In genomic region chr20:30812739-30813411, GRCh38 we compare ENCODE assay signal across 1 cellular context.
TF ChIP-seq lines count a peak whose summit lies in the region.

No MANE protein-coding gene starts in this region.

TF ChIP-seq in SK-N-SH treated with all-trans-retinoic acid at 6 μM for 48 hours, 23 proteins besides CTCF, POLR2A, EP300 and RAD21 (continued from another document):
- TF ChIP-seq CSRNP3 (CRISPR knock-in tag; IDR thresholded peaks at IDR 0.05): no peak
- TF ChIP-seq ZC3H10 (CRISPR knock-in tag; IDR thresholded peaks at IDR 0.05): no peak
